Comparison of ENCODE assay signal across 1 cellular context in the genomic region with DNA sequence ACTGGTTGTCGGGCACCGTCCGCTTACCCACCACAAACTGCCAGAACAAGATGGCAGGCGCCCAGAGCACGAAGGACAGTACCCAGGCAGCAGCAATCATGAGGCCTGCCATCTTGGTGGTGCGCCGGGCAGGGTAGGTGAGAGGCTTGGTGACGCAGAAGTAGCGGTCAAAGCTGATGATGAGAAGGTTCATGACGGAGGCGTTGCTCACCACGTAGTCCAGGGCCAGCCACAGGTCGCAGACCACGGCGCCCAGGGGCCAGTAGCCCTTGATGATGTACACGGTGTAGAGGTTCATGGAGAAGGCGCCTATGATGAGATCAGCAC.
TF ChIP-seq lines count a peak whose summit lies in the region.

No MANE protein-coding gene starts in this region.

TF ChIP-seq in IMR-90, 13 proteins besides CTCF, POLR2A, EP300 and RAD21 (continued from another document):
- TF ChIP-seq CHD1 (IDR thresholded peaks at IDR 0.05; ENCODE audit: low read depth, low read length) (no peak), MXI1 (IDR thresholded peaks at IDR 0.05; ENCODE audit: borderline replicate concordance, low read depth, low read length) (no peak), RCOR1 (IDR thresholded peaks at IDR 0.05; ENCODE audit: insufficient replicate concordance, low read length) (no peak), SMC3 (IDR thresholded peaks at IDR 0.05; ENCODE audit: low read depth, low read length) (no peak)
- TF ChIP-seq, protein P1, sequence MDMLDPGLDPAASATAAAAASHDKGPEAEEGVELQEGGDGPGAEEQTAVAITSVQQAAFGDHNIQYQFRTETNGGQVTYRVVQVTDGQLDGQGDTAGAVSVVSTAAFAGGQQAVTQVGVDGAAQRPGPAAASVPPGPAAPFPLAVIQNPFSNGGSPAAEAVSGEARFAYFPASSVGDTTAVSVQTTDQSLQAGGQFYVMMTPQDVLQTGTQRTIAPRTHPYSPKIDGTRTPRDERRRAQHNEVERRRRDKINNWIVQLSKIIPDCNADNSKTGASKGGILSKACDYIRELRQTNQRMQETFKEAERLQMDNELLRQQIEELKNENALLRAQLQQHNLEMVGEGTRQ (IDR thresholded peaks at IDR 0.05; ENCODE audit: low read depth, low read length) = no peak
